1 cellular context compared by ENCODE assay signal in genomic region chr15:68623301-68623892, GRCh38.
TF ChIP-seq lines count a peak whose summit lies in the region.

No MANE protein-coding gene starts in this region.

TF ChIP-seq in H1, 55 proteins besides CTCF, POLR2A, EP300 and RAD21 (continued from another document):
- TF ChIP-seq CTBP2 (IDR thresholded peaks at IDR 0.05; ENCODE audit: borderline replicate concordance, insufficient read depth, insufficient read length, low read length) (no peak), YY1 (IDR thresholded peaks at IDR 0.05; ENCODE audit: low read depth, low read length) (no peak)
